In genomic region chr3:63325386-63325785, GRCh38 we compare ENCODE assay signal across 31 cellular contexts. TPM values are rescaled to one million over a fixed set of nuclear protein-coding genes. Genes with fewer than 3 reads are reported as not detected.
"Had no signal": no experiment of that assay in that cellular context is flagged by ENCODE, and none has a peak within 500 bp of the region (broad histone marks: within the 10 kb centered on the region; RNA-seq: fewer than 3 reads in every experiment).

No MANE protein-coding gene starts in this region.

- ATAC-seq: activated CD4-positive, alpha-beta T cell treated with anti-CD3 and anti-CD28 coated beads for 36 hours; activated CD8-positive, alpha-beta memory T cell treated with anti-CD3 and anti-CD28 coated beads, Interleukin-2, amount 10 ng/mL, durations not matched to agents 7 days and 5 days; activated CD8-positive, alpha-beta T cell treated with anti-CD3 and anti-CD28 coated beads, Interleukin-2, amount 10 ng/mL, durations not matched to agents 7 days and 5 days; activated naive CD4-positive, alpha-beta T cell treated with anti-CD3 and anti-CD28 coated beads, Interleukin-2, amount 50 U/mL, for 72 hours; effector memory CD8-positive, alpha-beta T cell; foreskin keratinocyte; gastrocnemius medialis had no signal

- H3K9me3 ChIP-seq: ascending aorta, breast epithelium, esophagus muscularis mucosa, gastrocnemius medialis had no signal

- H3K4me3 ChIP-seq: ascending aorta, breast epithelium, esophagus muscularis mucosa, gastrocnemius medialis had no signal

- H3K27ac ChIP-seq: ascending aorta, breast epithelium, esophagus muscularis mucosa, foreskin keratinocyte, gastrocnemius medialis had no signal

- H3K27me3 ChIP-seq: ascending aorta, breast epithelium, esophagus muscularis mucosa, gastrocnemius medialis had no signal

- H3K36me3 ChIP-seq: ascending aorta, breast epithelium, esophagus muscularis mucosa, gastrocnemius medialis had no signal

- DNase-seq: activated CD4-positive, alpha-beta memory T cell treated with anti-CD3 and anti-CD28 coated beads for 36 hours; activated CD4-positive, alpha-beta T cell treated with anti-CD3 and anti-CD28 coated beads for 36 hours; activated CD4-positive, alpha-beta T cell treated with anti-CD3 and anti-CD28 coated beads, Interleukin-2, amount 10 ng/mL, durations not matched to agents 24 days and 14 days; activated CD4-positive, CD25-positive, alpha-beta regulatory T cell; activated CD4-positive, CD25-positive, alpha-beta regulatory T cell treated with anti-CD3 and anti-CD28 coated beads, Interleukin-2, amount 50 U/mL, for 72 hours; activated CD8-positive, alpha-beta memory T cell treated with anti-CD3 and anti-CD28 coated beads, Interleukin-2, amount 10 ng/mL, durations not matched to agents 7 days and 5 days; activated CD8-positive, alpha-beta memory T cell treated with anti-CD3 and anti-CD28 coated beads, Interleukin-2, amount 50 U/mL, for 4 hours; activated CD8-positive, alpha-beta T cell treated with anti-CD3 and anti-CD28 coated beads, Interleukin-2, amount 10 ng/mL, durations not matched to agents 7 days and 5 days; activated effector memory CD4-positive, alpha-beta T cell treated with anti-CD3 and anti-CD28 coated beads, Interleukin-2, amount 50 U/mL, for 16 hours; activated naive CD4-positive, alpha-beta T cell treated with anti-CD3 and anti-CD28 coated beads, Interleukin-2, amount 10 ng/mL, durations not matched to agents 7 days and 5 days; activated naive CD8-positive, alpha-beta T cell treated with anti-CD3 and anti-CD28 coated beads, Interleukin-2, amount 10 ng/mL, durations not matched to agents 7 days and 5 days; activated T-cell treated with anti-CD3 and anti-CD28 coated beads, Interleukin-2, amount 50 U/mL, for 1 hour; activated T-cell treated with anti-CD3 and anti-CD28 coated beads, Interleukin-2, amount 50 U/mL, for 48 hours; cortex of kidney; dermis blood vessel endothelial cell; effector CD4-positive, alpha-beta T cell; effector memory CD8-positive, alpha-beta T cell; erythroblast; foreskin keratinocyte; gastrocnemius medialis; glutamatergic neuron; T-helper 2 cell had no signal

- H3K4me1 ChIP-seq: ascending aorta, breast epithelium, esophagus muscularis mucosa, foreskin keratinocyte, gastrocnemius medialis had no signal

RNA-seq across cellular contexts. Expression of gene SYNPR, which starts 47.3 kb away (rescaled TPM):
- total RNA-seq: activated CD4-positive, alpha-beta memory T cell treated with anti-CD3 and anti-CD28 coated beads for 36 hours; activated CD4-positive, alpha-beta T cell treated with anti-CD3 and anti-CD28 coated beads for 36 hours; activated CD4-positive, alpha-beta T cell treated with anti-CD3 and anti-CD28 coated beads, Interleukin-2, amount 10 ng/mL, durations not matched to agents 24 days and 14 days; activated CD8-positive, alpha-beta memory T cell treated with anti-CD3 and anti-CD28 coated beads for 36 hours; activated CD8-positive, alpha-beta memory T cell treated with anti-CD3 and anti-CD28 coated beads, Interleukin-2, amount 10 ng/mL, durations not matched to agents 7 days and 5 days; activated CD8-positive, alpha-beta T cell treated with anti-CD3 and anti-CD28 coated beads, Interleukin-2, amount 10 ng/mL, durations not matched to agents 7 days and 5 days; activated naive CD4-positive, alpha-beta T cell treated with anti-CD3 and anti-CD28 coated beads, Interleukin-2, amount 50 U/mL, for 72 hours; activated naive CD8-positive, alpha-beta T cell treated with anti-CD3 and anti-CD28 coated beads, Interleukin-2, amount 10 ng/mL, durations not matched to agents 7 days and 5 days; activated T-helper 1 cell treated with anti-CD3 and anti-CD28 coated beads, Interleukin-12 subunit alpha, Interleukin-12 subunit beta, Interleukin-2, Interleukin-4 antibody, amounts not matched to agents 30 ng/mL and 10 ng/mL and 1 ng/mL, durations not matched to agents 14 hours and 24 hours and 36 hours; activated T-helper 2 cell treated with anti-CD3 and anti-CD28 coated beads, Interferon-gamma antibody, Interleukin-2, Interleukin-4, amounts not matched to agents 10 μg/mL and 5 μg/mL and 100 μg/mL, durations not matched to agents 14 hours and 24 hours and 36 hours; ascending aorta; breast epithelium; chondrocyte; dermis blood vessel endothelial cell; foreskin keratinocyte; gastrocnemius medialis; T-helper 1 cell treated with Interleukin-12 subunit alpha and Interleukin-12 subunit beta and Interleukin-4 antibody, amounts not matched to agents 30 ng/mL and 1 ng/mL, for 36 hours had no signal
- polyA plus RNA-seq: foreskin keratinocyte had no signal
